In the genomic region with DNA sequence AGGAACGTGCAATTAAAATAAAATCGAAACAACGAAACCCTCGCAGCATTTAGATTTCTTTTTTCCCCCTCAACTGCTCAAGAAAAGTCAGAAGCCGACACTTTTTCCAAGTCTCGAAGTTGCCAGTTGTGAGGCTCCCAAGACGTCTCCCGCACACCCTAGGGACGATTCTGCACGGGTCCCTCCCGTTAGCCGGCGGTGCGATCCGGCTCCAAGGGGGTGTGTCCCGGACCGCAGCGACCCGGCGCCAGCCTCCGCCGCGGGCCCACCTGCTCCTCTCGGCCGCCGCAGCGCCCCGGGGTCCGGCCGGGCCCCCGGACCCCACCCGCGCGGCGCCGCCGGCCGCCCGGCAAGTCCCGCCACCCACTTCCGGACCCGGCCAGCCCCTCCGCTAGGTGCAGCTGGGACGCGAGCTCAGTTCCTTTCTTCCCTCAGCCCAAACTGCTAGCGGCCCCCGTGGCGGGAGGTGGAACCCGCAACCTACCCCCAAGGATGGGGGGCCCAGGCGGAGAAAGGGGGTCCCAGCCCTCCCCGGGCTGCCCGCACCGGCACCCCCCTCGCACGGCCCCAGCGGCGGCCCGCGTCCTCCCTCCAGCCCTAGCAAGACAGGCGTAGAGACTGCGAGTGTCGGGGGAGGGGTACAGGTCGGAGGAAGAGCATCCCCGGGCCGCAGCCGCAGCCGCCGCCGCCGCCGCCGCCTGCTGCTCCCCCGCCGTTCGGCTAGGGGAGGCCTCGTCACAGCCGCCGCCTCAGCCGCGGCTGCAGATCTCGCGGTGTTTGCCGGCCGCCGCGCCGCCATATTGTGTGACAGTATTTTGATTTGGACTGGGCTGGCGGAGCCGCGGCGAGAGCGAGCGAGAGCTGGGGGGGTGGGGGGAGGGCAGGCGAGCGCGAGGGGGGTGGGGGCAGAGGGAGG, we compare ENCODE assay signal across 8 cellular contexts. TPM values are rescaled to one million over a fixed set of nuclear protein-coding genes. Genes with fewer than 3 reads are reported as not detected.
DNase-seq lines count a peak whose midpoint lies in the region; ATAC-seq, FAIRE-seq and TF ChIP-seq lines count a peak whose summit lies in the region.

No MANE protein-coding gene starts in this region.

- DNase-seq in GM19239 (ENCODE audit: insufficient read length, low spot score) (peak; percentile 81), NCI-H524 treated with DMSO at 0.1 percent for 48 hours (lab: John Stamatoyannopoulos, UW) (peak; percentile 85)
- peak; percentile 90 for DNase-seq in activated CD4-positive, alpha-beta T cell treated with anti-CD3 and anti-CD28 coated beads, Interleukin-2, amount 50 U/mL, for 1 hour
- DNase-seq in stimulated activated CD4-positive, alpha-beta T cell treated with anti-CD3 and anti-CD28 coated beads, Interleukin-4, amount 100 ng/mL, for 1 hour = peak; percentile 88

- no peaks in the 10 kb centered on the region for H3K9me3 Mint-ChIP-seq in dendritic cell treated with granulocyte-macrophage colony-stimulating factor and Interleukin-4, amounts not matched to agents 40 ng/mL and 50 ng/mL, for 4 days

- no peaks in the 10 kb centered on the region for H3K27me3 ChIP-seq in BLaER1
- H3K27me3 ChIP-seq in liver (ENCODE audit: control insufficient read depth in 4 of 4, insufficient read depth in 4 of 4, low read length in 3 of 4) = no peaks in the 10 kb centered on the region

- H3K27ac ChIP-seq in BLaER1 = peak overlapping the region; percentile 96
- peak overlapping the region; percentile 96 to 98 for H3K27ac ChIP-seq in liver (ENCODE audit: low read depth in 1 of 2, low read length in 2 of 2)

- intact Hi-C loops in dendritic cell treated with granulocyte-macrophage colony-stimulating factor and Interleukin-4, amounts not matched to agents 40 ng/mL and 50 ng/mL, for 4 days (cut with micrococcal nuclease) = loop anchor here (5.0 kb wide), 2 partner anchors 45 to 60 kb away; no protein-coding TSS in a partner anchor

- H3K27ac Mint-ChIP-seq in dendritic cell treated with granulocyte-macrophage colony-stimulating factor and Interleukin-4, amounts not matched to agents 40 ng/mL and 50 ng/mL, for 4 days = peak overlapping the region; percentile 89

- FAIRE-seq in GM19239 (lab: Jason Lieb, UNC) = peak; percentile 84

- H3K4me3 Mint-ChIP-seq in dendritic cell treated with granulocyte-macrophage colony-stimulating factor and Interleukin-4, amounts not matched to agents 40 ng/mL and 50 ng/mL, for 4 days = peak overlapping the region; percentile 86

- peak overlapping the region; percentile 83 for H3K4me2 ChIP-seq in BLaER1

- ATAC-seq in HG03439 (IDR thresholded peaks at IDR 0.05; ENCODE audit: unreplicated experiment) = peak; percentile 77

- peaks cover 33% of the 10 kb centered on the region for H3K4me1 Mint-ChIP-seq in dendritic cell treated with granulocyte-macrophage colony-stimulating factor and Interleukin-4, amounts not matched to agents 40 ng/mL and 50 ng/mL, for 4 days (ENCODE audit: low read depth)

- no peak for TF ChIP-seq CTCF in liver (IDR thresholded peaks at IDR 0.05; ENCODE audit: low read depth, low read length, missing input control)

- peak overlapping the region; percentile 95 for H3K4me3 ChIP-seq in BLaER1
- H3K4me3 ChIP-seq in liver (ENCODE audit: low read depth in 1 of 3, low read length in 3 of 3) = peak overlapping the region; percentile 91 to 98 (median 97)

- TF ChIP-seq RAD21 in liver (IDR thresholded peaks at IDR 0.05) = peak in 1 of 2 donors; percentile 7

- H4K20me1 ChIP-seq in BLaER1 = peaks cover 37% of the 10 kb centered on the region

- H3K36me3 ChIP-seq in BLaER1 (no peaks in the 10 kb centered on the region), liver (ENCODE audit: control insufficient read depth in 4 of 4, insufficient read depth in 3 of 4, low read depth in 1 of 4, low read length in 3 of 4) (no peaks in the 10 kb centered on the region)

- under 1% methylated on average over 96 of the region's 96 CpGs for WGBS in liver

- H3K36me3 Mint-ChIP-seq in dendritic cell treated with granulocyte-macrophage colony-stimulating factor and Interleukin-4, amounts not matched to agents 40 ng/mL and 50 ng/mL, for 4 days (ENCODE audit: low read depth) = peaks cover 11% of the 10 kb centered on the region

- peaks cover 35% of the 10 kb centered on the region for H3K4me1 ChIP-seq in BLaER1
- peaks cover 5 to 32% (median 14%) of the 10 kb centered on the region in 4 donors for H3K4me1 ChIP-seq in liver (ENCODE audit: control insufficient read depth in 4 of 4, insufficient read depth in 4 of 4, low read length in 3 of 4)

- H3K9ac ChIP-seq in BLaER1 (peak overlapping the region; percentile 97), liver (ENCODE audit: low read depth in 1 of 2, low read length in 2 of 2) (peak overlapping the region; percentile 71 to 72)

- no peaks in the 10 kb centered on the region for H3K27me3 Mint-ChIP-seq in dendritic cell treated with granulocyte-macrophage colony-stimulating factor and Interleukin-4, amounts not matched to agents 40 ng/mL and 50 ng/mL, for 4 days

- H3K9me3 ChIP-seq in BLaER1 (no peaks in the 10 kb centered on the region), liver (ENCODE audit: control insufficient read depth in 4 of 4, low read length in 3 of 4) (no peaks in the 10 kb centered on the region)

TF ChIP-seq in liver, 16 proteins besides CTCF, POLR2A, EP300 and RAD21:
- TF ChIP-seq YY1 (IDR thresholded peaks at IDR 0.05) = peak; percentile 93
- TF ChIP-seq EGR1 (IDR thresholded peaks at IDR 0.05; ENCODE audit: low read depth in 2 of 2) = no peak
- TF ChIP-seq, protein P1, sequence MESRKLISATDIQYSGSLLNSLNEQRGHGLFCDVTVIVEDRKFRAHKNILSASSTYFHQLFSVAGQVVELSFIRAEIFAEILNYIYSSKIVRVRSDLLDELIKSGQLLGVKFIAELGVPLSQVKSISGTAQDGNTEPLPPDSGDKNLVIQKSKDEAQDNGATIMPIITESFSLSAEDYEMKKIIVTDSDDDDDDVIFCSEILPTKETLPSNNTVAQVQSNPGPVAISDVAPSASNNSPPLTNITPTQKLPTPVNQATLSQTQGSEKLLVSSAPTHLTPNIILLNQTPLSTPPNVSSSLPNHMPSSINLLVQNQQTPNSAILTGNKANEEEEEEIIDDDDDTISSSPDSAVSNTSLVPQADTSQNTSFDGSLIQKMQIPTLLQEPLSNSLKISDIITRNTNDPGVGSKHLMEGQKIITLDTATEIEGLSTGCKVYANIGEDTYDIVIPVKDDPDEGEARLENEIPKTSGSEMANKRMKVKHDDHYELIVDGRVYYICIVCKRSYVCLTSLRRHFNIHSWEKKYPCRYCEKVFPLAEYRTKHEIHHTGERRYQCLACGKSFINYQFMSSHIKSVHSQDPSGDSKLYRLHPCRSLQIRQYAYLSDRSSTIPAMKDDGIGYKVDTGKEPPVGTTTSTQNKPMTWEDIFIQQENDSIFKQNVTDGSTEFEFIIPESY (IDR thresholded peaks at IDR 0.05) = peak; percentile 97

RNA-seq across cellular contexts. Expression of a gene that starts 0.5 kb away (rescaled TPM):
- total RNA-seq in liver = 10 to 100 TPM; 23.9 to 25.6 TPM
- polyA plus RNA-seq in liver = 10 to 100 TPM; 10.5 to 12.1 TPM

Comparison
In these comparisons a context has a peak if more than half of its experiments do, and no peak if none do; other contexts are left out.
1. Peak in every context shown above with its lines: DNase-seq, ATAC-seq, H3K4me3 ChIP-seq and H3K27ac ChIP-seq.